ENCODE assay signal across 31 cellular contexts in genomic region chr17:82184761-82185160, GRCh38.
"Had no signal": no experiment of that assay in that cellular context is flagged by ENCODE, and none has a peak within 500 bp of the region (broad histone marks: within the 10 kb centered on the region; RNA-seq: fewer than 3 reads in every experiment).

No MANE protein-coding gene starts in this region.

- H3K9me3 Mint-ChIP-seq: activated CD4-positive, alpha-beta T cell treated with anti-CD3 and anti-CD28 coated beads, Interleukin-2, amount 10 ng/mL, durations not matched to agents 24 days and 14 days; activated naive CD4-positive, alpha-beta T cell treated with anti-CD3 and anti-CD28 coated beads, Interleukin-2, amount 10 ng/mL, durations not matched to agents 7 days and 5 days; activated naive CD8-positive, alpha-beta T cell treated with anti-CD3 and anti-CD28 coated beads, Interleukin-2, amount 50 U/mL, for 24 hours; activated T-cell treated with anti-CD3 and anti-CD28 coated beads, Interleukin-2, amount 50 U/mL, for 24 hours; activated T-helper 1 cell treated with anti-CD3 and anti-CD28 coated beads, Interleukin-12 subunit alpha, Interleukin-12 subunit beta, Interleukin-2, Interleukin-4 antibody, amounts not matched to agents 30 ng/mL and 10 ng/mL and 1 ng/mL, durations not matched to agents 14 hours and 24 hours and 36 hours; brain had no signal

- DNase-seq: activated CD4-positive, alpha-beta T cell treated with anti-CD3 and anti-CD28 coated beads, Interleukin-2, amount 10 ng/mL, durations not matched to agents 24 days and 14 days; activated CD4-positive, alpha-beta T cell treated with anti-CD3 and anti-CD28 coated beads, Interleukin-2, amount 50 U/mL, for 4 hours; activated CD8-positive, alpha-beta T cell treated with anti-CD3 and anti-CD28 coated beads, Interleukin-2, amount 10 ng/mL, durations not matched to agents 7 days and 5 days; activated effector memory CD4-positive, alpha-beta T cell treated with Interleukin-2 at 50 U/mL for 16 hours; activated naive CD4-positive, alpha-beta T cell treated with anti-CD3 and anti-CD28 coated beads, Interleukin-2, amount 10 ng/mL, durations not matched to agents 7 days and 5 days; activated naive CD8-positive, alpha-beta T cell treated with anti-CD3 and anti-CD28 coated beads, Interleukin-2, amount 50 U/mL, for 24 hours; activated T-cell treated with anti-CD3 and anti-CD28 coated beads, Interleukin-2, amount 50 U/mL, for 24 hours; Kasumi-1; KG1; MG63; NCI-H1048; NCI-H1105 treated with DMSO at 0.1 percent for 48 hours; NCI-H1436; NCI-H1694; NCI-H1930; NCI-H2081 treated with DMSO at 0.1 percent for 48 hours; NCI-H226; NCI-H446 treated with DMSO at 0.1 percent for 48 hours; NCI-H524; NK-92 treated with Interleukin-12 subunit alpha and Interleukin-12 subunit beta, amount 100 ng/mL, for 24 hours; PC-3; Peyer's patch; RPMI8226; SIG-M5; T-helper 1 cell; T-helper 2 cell; T-helper 9 cell had no signal

- H3K9me3 ChIP-seq: MG63, Peyer's patch had no signal

- H3K4me1 Mint-ChIP-seq: activated CD4-positive, alpha-beta T cell treated with anti-CD3 and anti-CD28 coated beads, Interleukin-2, amount 10 ng/mL, durations not matched to agents 24 days and 14 days; activated naive CD4-positive, alpha-beta T cell treated with anti-CD3 and anti-CD28 coated beads, Interleukin-2, amount 10 ng/mL, durations not matched to agents 7 days and 5 days; activated naive CD8-positive, alpha-beta T cell treated with anti-CD3 and anti-CD28 coated beads, Interleukin-2, amount 50 U/mL, for 24 hours; brain had no signal

- H3K27me3 ChIP-seq: MG63, Peyer's patch had no signal

- H3K36me3 Mint-ChIP-seq: activated naive CD4-positive, alpha-beta T cell treated with anti-CD3 and anti-CD28 coated beads, Interleukin-2, amount 10 ng/mL, durations not matched to agents 7 days and 5 days had no signal

- H3K27ac Mint-ChIP-seq: activated CD4-positive, alpha-beta T cell treated with anti-CD3 and anti-CD28 coated beads, Interleukin-2, amount 10 ng/mL, durations not matched to agents 24 days and 14 days; activated CD8-positive, alpha-beta T cell treated with anti-CD3 and anti-CD28 coated beads, Interleukin-2, amount 10 ng/mL, durations not matched to agents 7 days and 5 days; activated naive CD4-positive, alpha-beta T cell treated with anti-CD3 and anti-CD28 coated beads, Interleukin-2, amount 10 ng/mL, durations not matched to agents 7 days and 5 days; activated naive CD8-positive, alpha-beta T cell; activated naive CD8-positive, alpha-beta T cell treated with anti-CD3 and anti-CD28 coated beads, Interleukin-2, amount 50 U/mL, for 24 hours; activated T-cell treated with anti-CD3 and anti-CD28 coated beads, Interleukin-2, amount 50 U/mL, for 24 hours; activated T-helper 1 cell treated with anti-CD3 and anti-CD28 coated beads, Interleukin-12 subunit alpha, Interleukin-12 subunit beta, Interleukin-2, Interleukin-4 antibody, amounts not matched to agents 30 ng/mL and 10 ng/mL and 1 ng/mL, durations not matched to agents 14 hours and 24 hours and 36 hours; brain had no signal

- H3K27me3 Mint-ChIP-seq: activated CD4-positive, alpha-beta T cell treated with anti-CD3 and anti-CD28 coated beads, Interleukin-2, amount 10 ng/mL, durations not matched to agents 24 days and 14 days; activated naive CD4-positive, alpha-beta T cell treated with anti-CD3 and anti-CD28 coated beads, Interleukin-2, amount 10 ng/mL, durations not matched to agents 7 days and 5 days; activated naive CD8-positive, alpha-beta T cell; activated naive CD8-positive, alpha-beta T cell treated with anti-CD3 and anti-CD28 coated beads, Interleukin-2, amount 50 U/mL, for 24 hours; activated T-cell treated with anti-CD3 and anti-CD28 coated beads, Interleukin-2, amount 50 U/mL, for 24 hours had no signal

- H3K27ac ChIP-seq: Peyer's patch had no signal

- H3K4me3 Mint-ChIP-seq: activated CD4-positive, alpha-beta T cell treated with anti-CD3 and anti-CD28 coated beads, Interleukin-2, amount 10 ng/mL, durations not matched to agents 24 days and 14 days; activated CD8-positive, alpha-beta T cell treated with anti-CD3 and anti-CD28 coated beads, Interleukin-2, amount 10 ng/mL, durations not matched to agents 7 days and 5 days; activated naive CD4-positive, alpha-beta T cell treated with anti-CD3 and anti-CD28 coated beads, Interleukin-2, amount 10 ng/mL, durations not matched to agents 7 days and 5 days; activated naive CD8-positive, alpha-beta T cell; activated naive CD8-positive, alpha-beta T cell treated with anti-CD3 and anti-CD28 coated beads, Interleukin-2, amount 50 U/mL, for 24 hours; activated T-cell treated with anti-CD3 and anti-CD28 coated beads, Interleukin-2, amount 50 U/mL, for 24 hours; activated T-helper 1 cell treated with anti-CD3 and anti-CD28 coated beads, Interleukin-12 subunit alpha, Interleukin-12 subunit beta, Interleukin-2, Interleukin-4 antibody, amounts not matched to agents 30 ng/mL and 10 ng/mL and 1 ng/mL, durations not matched to agents 14 hours and 24 hours and 36 hours; brain had no signal

- ATAC-seq: activated naive CD8-positive, alpha-beta T cell treated with anti-CD3 and anti-CD28 coated beads, Interleukin-2, amount 50 U/mL, for 24 hours; PC-3; SK-N-SH treated with all-trans-retinoic acid at 6 μM for 48 hours had no signal

- H3K4me3 ChIP-seq: MG63, Peyer's patch had no signal

- H3K4me1 ChIP-seq: Peyer's patch had no signal
